In genomic region chr11:117279711-117280376, GRCh38 we compare ENCODE assay signal across 16 cellular contexts. TPM values are rescaled to one million over a fixed set of nuclear protein-coding genes. Genes with fewer than 3 reads are reported as not detected.
DNase-seq lines count a peak whose midpoint lies in the region; ATAC-seq and TF ChIP-seq lines count a peak whose summit lies in the region.
"Had no signal": no experiment of that assay in that cellular context is flagged by ENCODE, and none has a peak within 500 bp of the region (broad histone marks: within the 10 kb centered on the region; RNA-seq: fewer than 3 reads in every experiment).

No MANE protein-coding gene starts in this region.

- no peak for ATAC-seq in lower lobe of right lung
- ATAC-seq in HG02642 (IDR thresholded peaks at IDR 0.05; ENCODE audit: poor library complexity, unreplicated experiment), result no peak
- ATAC-seq in HG03108 (IDR thresholded peaks at IDR 0.05; ENCODE audit: unreplicated experiment), result no peak
- ATAC-seq: PC-3; stimulated activated memory B cell treated with anti-CD40 and anti-IgM and Interleukin-4, amounts not matched to agents 10 μg/mL and 1 μg/mL and 100 μg/mL, for 72 hours had no signal

- no peaks in the 10 kb centered on the region for H3K27me3 Mint-ChIP-seq in CD4-positive, alpha-beta memory T cell
- no peaks in the 10 kb centered on the region for H3K27me3 Mint-ChIP-seq in activated CD4-positive, alpha-beta memory T cell treated with anti-CD3 and anti-CD28 coated beads for 36 hours
- H3K27me3 Mint-ChIP-seq: stimulated activated memory B cell treated with anti-CD40 and anti-IgM and Interleukin-4, amounts not matched to agents 10 μg/mL and 1 μg/mL and 100 μg/mL, for 72 hours had no signal

- H3K4me3 Mint-ChIP-seq in CD4-positive, alpha-beta memory T cell, result peak overlapping the region; percentile 69 to 95 (median 90)
- no peak overlapping the region for H3K4me3 Mint-ChIP-seq in activated CD4-positive, alpha-beta memory T cell treated with anti-CD3 and anti-CD28 coated beads for 36 hours
- H3K4me3 Mint-ChIP-seq: nephron; stimulated activated memory B cell treated with anti-CD40 and anti-IgM and Interleukin-4, amounts not matched to agents 10 μg/mL and 1 μg/mL and 100 μg/mL, for 72 hours had no signal

- peak in 4 of 5 donors; percentile 37 to 52 (median 44) for DNase-seq in CD4-positive, alpha-beta memory T cell
- DNase-seq in CMK (ENCODE audit: low read depth), result peak; percentile 11
- DNase-seq in activated CD4-positive, alpha-beta memory T cell treated with anti-CD3 and anti-CD28 coated beads for 36 hours, result no peak
- DNase-seq in lower lobe of right lung, result no peak
- DNase-seq in inferior parietal cortex (ENCODE audit: extremely low spot score), result no peak
- DNase-seq: amniotic stem cell, DMS53, HCEC 1CT, NCI-H2081 treated with DMSO at 0.1 percent for 48 hours, NCI-H526, PC-3 had no signal

- POLR2A ChIA-PET in CD4-positive, alpha-beta memory T cell (lab: Charles Lee; ENCODE audit: partially characterized antibody), result interaction anchor here (0.7 to 2.9 kb wide), 11 partner anchors 10 to 101 kb away, joined by 3 to 35 read pairs (median 7); partner anchors contain the start of genes BACE1, BACE1-AS, CEP164 and PCSK7
- POLR2A ChIA-PET in activated CD4-positive, alpha-beta memory T cell treated with anti-CD3 and anti-CD28 coated beads for 36 hours (lab: Charles Lee), result no interaction called here

- TF ChIP-seq CTCF in lower lobe of right lung (IDR thresholded peaks at IDR 0.05), result no peak

- peaks cover 25 to 42% of the 10 kb centered on the region in 2 donors for H3K36me3 Mint-ChIP-seq in CD4-positive, alpha-beta memory T cell
- peaks cover 27% of the 10 kb centered on the region for H3K36me3 Mint-ChIP-seq in activated CD4-positive, alpha-beta memory T cell treated with anti-CD3 and anti-CD28 coated beads for 36 hours

- peak overlapping the region; percentile 17 for H3K27ac ChIP-seq in CD4-positive, alpha-beta memory T cell (ENCODE audit: low read depth, low read length)
- peak overlapping the region; percentile 10 for H3K27ac ChIP-seq in lower lobe of right lung
- H3K27ac ChIP-seq: prostate gland had no signal

- no peaks in the 10 kb centered on the region for H3K9me3 ChIP-seq in CD4-positive, alpha-beta memory T cell (ENCODE audit: control insufficient read depth in 1 of 2, low read length in 2 of 2)
- no peaks in the 10 kb centered on the region for H3K9me3 ChIP-seq in lower lobe of right lung
- H3K9me3 ChIP-seq: prostate gland had no signal

- H3K4me1 ChIP-seq in CD4-positive, alpha-beta memory T cell (ENCODE audit: insufficient read depth, low read length), result peaks cover 71% of the 10 kb centered on the region
- H3K4me1 ChIP-seq in lower lobe of right lung, result peaks cover 6% of the 10 kb centered on the region
- H3K4me1 ChIP-seq: prostate gland had no signal

- H3K9me3 Mint-ChIP-seq in CD4-positive, alpha-beta memory T cell, result no peaks in the 10 kb centered on the region
- no peaks in the 10 kb centered on the region for H3K9me3 Mint-ChIP-seq in activated CD4-positive, alpha-beta memory T cell treated with anti-CD3 and anti-CD28 coated beads for 36 hours
- H3K9me3 Mint-ChIP-seq: nephron; stimulated activated memory B cell treated with anti-CD40 and anti-IgM and Interleukin-4, amounts not matched to agents 10 μg/mL and 1 μg/mL and 100 μg/mL, for 72 hours had no signal

- peak overlapping the region; percentile 80 to 97 (median 93) for H3K27ac Mint-ChIP-seq in CD4-positive, alpha-beta memory T cell
- peak overlapping the region; percentile 76 for H3K27ac Mint-ChIP-seq in activated CD4-positive, alpha-beta memory T cell treated with anti-CD3 and anti-CD28 coated beads for 36 hours
- H3K27ac Mint-ChIP-seq: nephron; stimulated activated memory B cell treated with anti-CD40 and anti-IgM and Interleukin-4, amounts not matched to agents 10 μg/mL and 1 μg/mL and 100 μg/mL, for 72 hours had no signal

- H3K4me1 Mint-ChIP-seq in CD4-positive, alpha-beta memory T cell, result peaks cover 45 to 81% (median 66%) of the 10 kb centered on the region in 4 donors
- peaks cover 46% of the 10 kb centered on the region for H3K4me1 Mint-ChIP-seq in activated CD4-positive, alpha-beta memory T cell treated with anti-CD3 and anti-CD28 coated beads for 36 hours (ENCODE audit: low read depth)
- H3K4me1 Mint-ChIP-seq: nephron had no signal

- H3K4me3 ChIP-seq in CD4-positive, alpha-beta memory T cell (ENCODE audit: low read length in 2 of 2), result peak overlapping the region; percentile 34 to 58
- H3K4me3 ChIP-seq in lower lobe of right lung, result peak overlapping the region; percentile 12
- H3K4me3 ChIP-seq: prostate gland had no signal

- CTCF ChIA-PET in CD4-positive, alpha-beta memory T cell (lab: Charles Lee; ENCODE audit: partially characterized antibody), result interaction anchor here (0.9 to 1.7 kb wide), 6 partner anchors 27 to 53 kb away, joined by 3 to 11 read pairs (median 3); partner anchors contain the start of genes PCSK7 and RNF214
- CTCF ChIA-PET in activated CD4-positive, alpha-beta memory T cell treated with anti-CD3 and anti-CD28 coated beads for 36 hours (lab: Charles Lee), result interaction anchor here (1.0 kb wide), 1 partner anchor 49 kb away, joined by 3 read pairs; no protein-coding TSS in a partner anchor

- no peaks in the 10 kb centered on the region for H3K27me3 ChIP-seq in CD4-positive, alpha-beta memory T cell (ENCODE audit: insufficient read depth, low read length)
- no peaks in the 10 kb centered on the region for H3K27me3 ChIP-seq in lower lobe of right lung (ENCODE audit: low read depth)

- H3K36me3 ChIP-seq in CD4-positive, alpha-beta memory T cell (ENCODE audit: insufficient read depth, low read length), result peaks cover 18% of the 10 kb centered on the region
- H3K36me3 ChIP-seq in lower lobe of right lung, result peaks cover 61% of the 10 kb centered on the region
- H3K36me3 ChIP-seq: prostate gland had no signal

- intact Hi-C loops in CD4-positive, alpha-beta memory T cell (cut with micrococcal nuclease), result loop anchor here (2.0 kb wide), 2 partner anchors 47 kb away; partner anchors contain the start of genes CEP164, PCSK7 and RNF214
- intact Hi-C loops in activated CD4-positive, alpha-beta memory T cell treated with anti-CD3 and anti-CD28 coated beads for 36 hours (cut with micrococcal nuclease), result no loop called here
- intact Hi-C loops in lower lobe of right lung (cut with DNase I), result no loop called here

RNA-seq across cellular contexts. Expression of gene BACE1-AS, which starts 11.3 kb away (rescaled TPM):
- total RNA-seq in CD4-positive, alpha-beta memory T cell, result 10 to 100 TPM; 15.3 to 15.7 TPM
- polyA plus RNA-seq in CD4-positive, alpha-beta memory T cell, result 1 to 10 TPM in 1 of 2 donors, not detected in 1; 3.8 TPM
- total RNA-seq in activated CD4-positive, alpha-beta memory T cell treated with anti-CD3 and anti-CD28 coated beads for 36 hours, result 1 to 10 TPM; 3.9 to 5.4 TPM
- total RNA-seq in lower lobe of right lung, result 8.6 TPM

RNA-seq across cellular contexts. Expression of gene BACE1, which starts 36.2 kb away (rescaled TPM):
- total RNA-seq in CD4-positive, alpha-beta memory T cell, result 1 to 10 TPM; 2.7 to 2.9 TPM
- 1 to 10 TPM in 1 of 2 donors, under 1 TPM in 1; 0.65 to 1.6 TPM for polyA plus RNA-seq in CD4-positive, alpha-beta memory T cell
- 1 to 10 TPM; 1.8 to 2.7 TPM for total RNA-seq in activated CD4-positive, alpha-beta memory T cell treated with anti-CD3 and anti-CD28 coated beads for 36 hours
- 28.4 TPM for total RNA-seq in lower lobe of right lung

RNA-seq across cellular contexts. Expression of gene RNF214, which starts 47.4 kb away (rescaled TPM):
- 10 to 100 TPM; 41.8 to 50.1 TPM for total RNA-seq in CD4-positive, alpha-beta memory T cell
- 10 to 100 TPM; 20.7 to 45.0 TPM for polyA plus RNA-seq in CD4-positive, alpha-beta memory T cell
- total RNA-seq in activated CD4-positive, alpha-beta memory T cell treated with anti-CD3 and anti-CD28 coated beads for 36 hours, result 10 to 100 TPM; 16.9 to 18.3 TPM
- total RNA-seq in lower lobe of right lung, result 28.9 TPM

RNA-seq across cellular contexts. Expression of gene CEP164, which starts 47.8 kb away (rescaled TPM):
- total RNA-seq in CD4-positive, alpha-beta memory T cell, result 10 to 100 TPM; 40.8 to 42.5 TPM
- 10 to 100 TPM; 12.7 to 25.6 TPM for polyA plus RNA-seq in CD4-positive, alpha-beta memory T cell
- 10 to 100 TPM; 29.3 to 32.6 TPM for total RNA-seq in activated CD4-positive, alpha-beta memory T cell treated with anti-CD3 and anti-CD28 coated beads for 36 hours
- 27.3 TPM for total RNA-seq in lower lobe of right lung

RNA-seq across cellular contexts. Expression of gene PCSK7, which starts 48.0 kb away (rescaled TPM):
- total RNA-seq in CD4-positive, alpha-beta memory T cell, result 100 to 1,000 TPM; 300 to 325 TPM
- polyA plus RNA-seq in CD4-positive, alpha-beta memory T cell, result 10 to 100 TPM; 33.3 to 84.2 TPM
- 100 to 1,000 TPM; 104 to 105 TPM for total RNA-seq in activated CD4-positive, alpha-beta memory T cell treated with anti-CD3 and anti-CD28 coated beads for 36 hours
- total RNA-seq in lower lobe of right lung, result 50.2 TPM

Comparison
In these comparisons a context has a peak if more than half of its experiments do, and no peak if none do; other contexts are left out.
1. DNase-seq: peak in CD4-positive, alpha-beta memory T cell (4 of 5) and CMK (single experiment); none in activated CD4-positive, alpha-beta memory T cell treated with anti-CD3 and anti-CD28 coated beads for 36 hours (single experiment), lower lobe of right lung (single experiment) and inferior parietal cortex (single experiment).